ENCODE assay signal across 13 cellular contexts in genomic region chr9:130139251-130139650, GRCh38. TPM values are rescaled to one million over a fixed set of nuclear protein-coding genes. Genes with fewer than 3 reads are reported as not detected.
DNase-seq lines count a peak whose midpoint lies in the region; ATAC-seq and TF ChIP-seq lines count a peak whose summit lies in the region.
"Had no signal": no experiment of that assay in that cellular context is flagged by ENCODE, and none has a peak within 500 bp of the region (broad histone marks: within the 10 kb centered on the region; RNA-seq: fewer than 3 reads in every experiment).

No MANE protein-coding gene starts in this region.

- no peak overlapping the region for H3K9ac ChIP-seq in SK-N-SH

- TF ChIP-seq RAD21 in SK-N-SH (IDR thresholded peaks at IDR 0.05; ENCODE audit: low read length), result no peak

- H3K36me3 ChIP-seq in SK-N-SH (replicated peaks in 1 of 2; ENCODE audit: control insufficient read depth in 1 of 2, insufficient read depth in 2 of 2, low read length in 1 of 2) (peaks cover 4 to 13% of the 10 kb centered on the region in 2 experiments), body of pancreas (replicated peaks in 1 of 2; ENCODE audit: insufficient read depth in 1 of 2, low read depth in 2 of 2) (no peaks in the 10 kb centered on the region)

- H3K4me1 Mint-ChIP-seq in stimulated activated memory B cell treated with anti-CD40 and anti-IgM and Interleukin-4, amounts not matched to agents 10 μg/mL and 1 μg/mL and 100 μg/mL, for 72 hours, result peaks cover 33% of the 10 kb centered on the region

- peaks cover 31% of the 10 kb centered on the region for H3K36me3 Mint-ChIP-seq in stimulated activated memory B cell treated with anti-CD40 and anti-IgM and Interleukin-4, amounts not matched to agents 10 μg/mL and 1 μg/mL and 100 μg/mL, for 72 hours

- H3K27ac ChIP-seq in SK-N-SH (ENCODE audit: low read depth in 2 of 2, low read length in 1 of 2), result peak overlapping the region in 1 of 2 experiments; percentile 77; a peak in 3 of 4 replicates
- no peak overlapping the region for H3K27ac ChIP-seq in foreskin keratinocyte
- no peak overlapping the region for H3K27ac ChIP-seq in body of pancreas

- intact Hi-C loops in body of pancreas (cut with DNase I), result no loop called here

- no peak for ATAC-seq in SK-N-SH treated with all-trans-retinoic acid at 6 μM for 48 hours
- peak; percentile 4 for ATAC-seq in foreskin keratinocyte
- no peak for ATAC-seq in stimulated activated memory B cell treated with anti-CD40 and anti-IgM and Interleukin-4, amounts not matched to agents 10 μg/mL and 1 μg/mL and 100 μg/mL, for 72 hours
- no peak for ATAC-seq in GM18517 (IDR thresholded peaks at IDR 0.05; ENCODE audit: unreplicated experiment)
- ATAC-seq in body of pancreas, result no peak
- ATAC-seq: PC-3 had no signal

- H2AFZ ChIP-seq in SK-N-SH (ENCODE audit: low read depth), result no peak overlapping the region

- H3K27me3 Mint-ChIP-seq in stimulated activated memory B cell treated with anti-CD40 and anti-IgM and Interleukin-4, amounts not matched to agents 10 μg/mL and 1 μg/mL and 100 μg/mL, for 72 hours, result peaks cover 11% of the 10 kb centered on the region

- POLR2A ChIA-PET in SK-N-SH (lab: Yijun Ruan, JAX), result no interaction called here

- no peaks in the 10 kb centered on the region for H3K9me3 Mint-ChIP-seq in stimulated activated memory B cell treated with anti-CD40 and anti-IgM and Interleukin-4, amounts not matched to agents 10 μg/mL and 1 μg/mL and 100 μg/mL, for 72 hours

- WGBS in SK-N-SH (ENCODE audit: low lambda C conversion rate), result 94% methylated on average over 10 of the region's 10 CpGs
- 85 to 91% methylated on average over 10 of the region's 10 CpGs for WGBS in body of pancreas, 2 donors

- peak overlapping the region; percentile 76 for H3K27ac Mint-ChIP-seq in stimulated activated memory B cell treated with anti-CD40 and anti-IgM and Interleukin-4, amounts not matched to agents 10 μg/mL and 1 μg/mL and 100 μg/mL, for 72 hours

- TF ChIP-seq CTCF in SK-N-SH (IDR thresholded peaks at IDR 0.05), result no peak
- no peak for TF ChIP-seq CTCF in foreskin keratinocyte (conservative IDR thresholded peaks at IDR 0.05)
- TF ChIP-seq CTCF in body of pancreas (IDR thresholded peaks at IDR 0.05), result no peak

- H3K79me2 ChIP-seq in SK-N-SH (ENCODE audit: insufficient read depth), result no peaks in the 10 kb centered on the region

- DNase-seq in SK-N-SH (no peak), NCI-H524 treated with DMSO at 0.1 percent for 48 hours (lab: John Stamatoyannopoulos, UW) (peak; percentile 62), foreskin keratinocyte (no peak), germinal center (ENCODE audit: low spot score) (no peak), body of pancreas (no peak)
- DNase-seq: activated CD8-positive, alpha-beta memory T cell treated with anti-CD3 and anti-CD28 coated beads, Interleukin-2, amount 50 U/mL, for 4 hours; NCI-H1930; PC-3; stimulated activated naive CD4-positive, alpha-beta T cell treated with Interleukin-2 at 50 U/mL for 16 hours had no signal

- H3K4me1 ChIP-seq in SK-N-SH (ENCODE audit: control insufficient read depth in 1 of 2, insufficient read depth in 2 of 2, low read depth in 1 of 2, low read length in 1 of 2), result peaks cover 26 to 36% of the 10 kb centered on the region in 2 experiments; a peak in 3 of 4 replicates
- peaks cover 20% of the 10 kb centered on the region for H3K4me1 ChIP-seq in foreskin keratinocyte
- H3K4me1 ChIP-seq in body of pancreas, result no peaks in the 10 kb centered on the region

- H3K9me3 ChIP-seq in SK-N-SH (no peaks in the 10 kb centered on the region), body of pancreas (no peaks in the 10 kb centered on the region)
- H3K9me3 ChIP-seq: neutrophil had no signal

- no peak for TF ChIP-seq EP300 in SK-N-SH (IDR thresholded peaks at IDR 0.05; ENCODE audit: borderline replicate concordance in 1 of 2, low read depth in 1 of 2, low read length in 1 of 2)

- CTCF ChIA-PET in SK-N-SH (lab: Yijun Ruan, JAX), result interaction anchor here (0.9 kb wide), 1 partner anchor 32 kb away, joined by 3 read pairs; no protein-coding TSS in a partner anchor

- peaks cover 23% of the 10 kb centered on the region for H3F3A ChIP-seq in SK-N-SH (replicated peaks; ENCODE audit: insufficient read depth)

- no peaks in the 10 kb centered on the region for H4K20me1 ChIP-seq in SK-N-SH (ENCODE audit: insufficient read depth)

- H3K4me2 ChIP-seq in SK-N-SH, result peak overlapping the region; percentile 42; the same call in 1 of the 2 replicates

- H3K9me2 ChIP-seq in SK-N-SH, result no peaks in the 10 kb centered on the region

- H3K4me3 Mint-ChIP-seq in stimulated activated memory B cell treated with anti-CD40 and anti-IgM and Interleukin-4, amounts not matched to agents 10 μg/mL and 1 μg/mL and 100 μg/mL, for 72 hours, result no peak overlapping the region

- H3K27me3 ChIP-seq in SK-N-SH (ENCODE audit: insufficient read depth), result no peaks in the 10 kb centered on the region
- no peaks in the 10 kb centered on the region for H3K27me3 ChIP-seq in foreskin keratinocyte
- no peaks in the 10 kb centered on the region for H3K27me3 ChIP-seq in body of pancreas

- TF ChIP-seq POLR2A in body of pancreas (IDR thresholded peaks at IDR 0.05), result no peak

- H3K4me3 ChIP-seq in SK-N-SH (ENCODE audit: low read depth in 2 of 2, low read length in 1 of 2), result no peak overlapping the region
- H3K4me3 ChIP-seq in body of pancreas, result no peak overlapping the region

TF ChIP-seq in SK-N-SH, 30 proteins besides CTCF, POLR2A, EP300 and RAD21 (continues in another document):
- TF ChIP-seq USF2 (IDR thresholded peaks at IDR 0.05; ENCODE audit: borderline replicate concordance, low read depth, low read length), result no peak
- no peak for TF ChIP-seq TEAD4 (IDR thresholded peaks at IDR 0.05; ENCODE audit: borderline replicate concordance, insufficient read depth)
- TF ChIP-seq RXRA (IDR thresholded peaks at IDR 0.05; ENCODE audit: borderline replicate concordance, low read depth), result no peak
- no peak for TF ChIP-seq FOXM1 (IDR thresholded peaks at IDR 0.05; ENCODE audit: low read depth)
- no peak for TF ChIP-seq SMC3 (IDR thresholded peaks at IDR 0.05; ENCODE audit: low read depth, low read length)
- TF ChIP-seq MAX (IDR thresholded peaks at IDR 0.05; ENCODE audit: low read depth), result no peak
- TF ChIP-seq RCOR1 (IDR thresholded peaks at IDR 0.05; ENCODE audit: low read length), result no peak
- no peak for TF ChIP-seq TCF12 (IDR thresholded peaks at IDR 0.05)
- TF ChIP-seq ELF1 (IDR thresholded peaks at IDR 0.05), result no peak

TF ChIP-seq in SK-N-SH treated with all-trans-retinoic acid at 6 μM for 48 hours, 23 proteins besides CTCF, POLR2A, EP300 and RAD21:
- TF ChIP-seq RARB (CRISPR knock-in tag; IDR thresholded peaks at IDR 0.05) (no peak), OSR1 (CRISPR knock-in tag; IDR thresholded peaks at IDR 0.05) (no peak), TCF4 (CRISPR knock-in tag; IDR thresholded peaks at IDR 0.05; ENCODE audit: borderline replicate concordance) (no peak), BACH2 (CRISPR knock-in tag; IDR thresholded peaks at IDR 0.05; ENCODE audit: borderline replicate concordance) (no peak)
TF ChIP-seq in SK-N-SH treated with all-trans-retinoic acid at 6 μM for 48 hours: peak in this region for 0.

RNA-seq across cellular contexts. Expression of gene NCS1, which starts 33.0 kb away (rescaled TPM):
- polyA plus RNA-seq in SK-N-SH (2012; rRNA removed), result 40.6 and 52.9 TPM in 2 replicates
- 30.8 and 37.3 TPM in 2 replicates for polyA plus RNA-seq in SK-N-SH (2012; cell fraction: cytosol; rRNA removed)
- 21.5 and 23.7 TPM in 2 replicates for polyA plus RNA-seq in SK-N-SH (2012; cell fraction: nucleus; rRNA removed)
- total RNA-seq in foreskin keratinocyte, result 44.0 and 44.7 TPM in 2 replicates
- polyA plus RNA-seq in foreskin keratinocyte, result 36.2 and 39.1 TPM in 2 replicates
- 1 to 10 TPM; 3.9 to 4.3 TPM for total RNA-seq in body of pancreas
